29 cellular contexts compared by ENCODE assay signal in genomic region chr7:29135851-29136250, GRCh38. TPM values are rescaled to one million over a fixed set of nuclear protein-coding genes. Genes with fewer than 3 reads are reported as not detected.
DNase-seq lines count a peak whose midpoint lies in the region; ATAC-seq and TF ChIP-seq lines count a peak whose summit lies in the region.
"Had no signal": no experiment of that assay in that cellular context is flagged by ENCODE, and none has a peak within 500 bp of the region (broad histone marks: within the 10 kb centered on the region; RNA-seq: fewer than 3 reads in every experiment).

No MANE protein-coding gene starts in this region.

- no peaks in the 10 kb centered on the region for H3K27me3 ChIP-seq in Karpas-422 (ENCODE audit: low read length)
- peaks cover 6% of the 10 kb centered on the region for H3K27me3 ChIP-seq in lower lobe of right lung (ENCODE audit: low read depth)
- no peaks in the 10 kb centered on the region for H3K27me3 ChIP-seq in ovary
- H3K27me3 ChIP-seq in mesenchymal stem cell (ENCODE audit: control insufficient read depth in 1 of 2, insufficient read depth in 1 of 2, low read length in 2 of 2) = peaks cover 6 to 7% of the 10 kb centered on the region in 2 experiments
- H3K27me3 ChIP-seq: brain microvascular endothelial cell, tibial nerve had no signal

- H3K79me1 ChIP-seq in mesenchymal stem cell (replicated peaks; ENCODE audit: low read length, poor library complexity, severe bottlenecking) = no peaks in the 10 kb centered on the region

- H3K14ac ChIP-seq in mesenchymal stem cell (ENCODE audit: low read length in 2 of 2) = no peak overlapping the region

- H3K4me3 ChIP-seq in Karpas-422 (ENCODE audit: low read length) (no peak overlapping the region), lower lobe of right lung (no peak overlapping the region), ovary (no peak overlapping the region), mesenchymal stem cell (ENCODE audit: insufficient read depth in 1 of 2, low read depth in 1 of 2, low read length in 2 of 2) (no peak overlapping the region)
- H3K4me3 ChIP-seq: gastroesophageal sphincter, GM23248, tibial nerve had no signal

- 90 to 100% (median 91%) methylated on average over 1 of the region's 1 CpG for WGBS in ovary, 3 donors
- WGBS in mesenchymal stem cell = no CpG with 5 or more reads among the region's 1 CpG

- H4K8ac ChIP-seq in mesenchymal stem cell (ENCODE audit: low read length) = no peak overlapping the region

- H2AFZ ChIP-seq in Karpas-422 (ENCODE audit: low read length) = no peak overlapping the region
- H2AFZ ChIP-seq in mesenchymal stem cell (ENCODE audit: low read depth, low read length) = no peak overlapping the region
- H2AFZ ChIP-seq: GM23248 had no signal

- ATAC-seq in lower lobe of right lung (peak; percentile 41 to 51), GM19463 (IDR thresholded peaks at IDR 0.05; ENCODE audit: unreplicated experiment) (no peak)
- ATAC-seq: gastroesophageal sphincter, natural killer cell, WTC11 had no signal

- no peak overlapping the region for H3K27ac ChIP-seq in Karpas-422 (ENCODE audit: low read length)
- no peak overlapping the region for H3K27ac ChIP-seq in lower lobe of right lung
- H3K27ac ChIP-seq in ovary = no peak overlapping the region
- no peak overlapping the region for H3K27ac ChIP-seq in mesenchymal stem cell (ENCODE audit: low read length, poor library complexity, severe bottlenecking)
- H3K27ac ChIP-seq: brain microvascular endothelial cell, gastroesophageal sphincter, GM23248, tibial nerve had no signal

- no peak overlapping the region for H3K18ac ChIP-seq in mesenchymal stem cell (ENCODE audit: low read depth in 1 of 2, low read length in 2 of 2)

- H3K9me3 ChIP-seq in Karpas-422 (ENCODE audit: low read length) (no peaks in the 10 kb centered on the region), lower lobe of right lung (peaks cover 6% of the 10 kb centered on the region), ovary (peaks cover 0 to 6% of the 10 kb centered on the region in 2 donors), mesenchymal stem cell (ENCODE audit: control insufficient read depth, low read length) (peaks cover 9% of the 10 kb centered on the region)
- H3K9me3 ChIP-seq: gastroesophageal sphincter had no signal

- no peak for TF ChIP-seq POLR2A in ovary (IDR thresholded peaks at IDR 0.05)

- peaks cover 9% of the 10 kb centered on the region for H3K4me1 ChIP-seq in Karpas-422 (ENCODE audit: low read length)
- H3K4me1 ChIP-seq in lower lobe of right lung = peaks cover 4% of the 10 kb centered on the region
- no peaks in the 10 kb centered on the region for H3K4me1 ChIP-seq in ovary (ENCODE audit: insufficient read depth)
- H3K4me1 ChIP-seq in mesenchymal stem cell (ENCODE audit: control insufficient read depth, insufficient read depth, low read depth, low read length) = no peaks in the 10 kb centered on the region
- H3K4me1 ChIP-seq: gastroesophageal sphincter, tibial nerve had no signal

- H3K23ac ChIP-seq in mesenchymal stem cell (ENCODE audit: low read length in 2 of 2) = no peak overlapping the region

- no peak overlapping the region for H2BK12ac ChIP-seq in mesenchymal stem cell (ENCODE audit: low read length in 2 of 2)

- no peaks in the 10 kb centered on the region for H3K79me2 ChIP-seq in Karpas-422 (ENCODE audit: low read length)

- no peak overlapping the region for H2AK5ac ChIP-seq in mesenchymal stem cell (ENCODE audit: low read length, severe bottlenecking)

- peaks cover 0 to 13% (median 5%) of the 10 kb centered on the region in 7 donors for H3K9me3 Mint-ChIP-seq in CD14-positive monocyte
- H3K9me3 Mint-ChIP-seq: activated naive CD4-positive, alpha-beta T cell treated with anti-CD3 and anti-CD28 coated beads, Interleukin-2, amount 10 ng/mL, durations not matched to agents 7 days and 5 days; natural killer cell had no signal

- peaks cover 36 to 55% of the 10 kb centered on the region in 2 donors for H3K36me3 Mint-ChIP-seq in CD14-positive monocyte
- H3K36me3 Mint-ChIP-seq: activated naive CD4-positive, alpha-beta T cell treated with anti-CD3 and anti-CD28 coated beads, Interleukin-2, amount 10 ng/mL, durations not matched to agents 7 days and 5 days; natural killer cell had no signal

- TF ChIP-seq CTCF in CD14-positive monocyte (IDR thresholded peaks at IDR 0.05) (no peak), lower lobe of right lung (IDR thresholded peaks at IDR 0.05) (no peak), ovary (IDR thresholded peaks at IDR 0.05) (no peak)

- H2BK5ac ChIP-seq in mesenchymal stem cell (ENCODE audit: low read depth, low read length, poor library complexity, severe bottlenecking) = no peak overlapping the region

- TF ChIP-seq EP300 in ovary (IDR thresholded peaks at IDR 0.05) = no peak

- H3K9ac ChIP-seq in Karpas-422 (ENCODE audit: low read length) = no peak overlapping the region
- no peak overlapping the region for H3K9ac ChIP-seq in mesenchymal stem cell (ENCODE audit: low read length)
- H3K9ac ChIP-seq: GM23248 had no signal

- no peak overlapping the region for H4K91ac ChIP-seq in mesenchymal stem cell (ENCODE audit: low read length)

- no peak overlapping the region for H3K4ac ChIP-seq in mesenchymal stem cell (ENCODE audit: low read depth in 1 of 2, low read length in 2 of 2)

- H2BK120ac ChIP-seq in mesenchymal stem cell (ENCODE audit: low read depth, low read length) = no peak overlapping the region

- no peaks in the 10 kb centered on the region for H3K9me2 ChIP-seq in Karpas-422 (replicated peaks; ENCODE audit: insufficient read depth, low read length)

- H3K4me2 ChIP-seq in Karpas-422 (ENCODE audit: low read depth, low read length, poor library complexity, severe bottlenecking) (peak overlapping the region; percentile 4), mesenchymal stem cell (ENCODE audit: low read length, poor library complexity, severe bottlenecking) (no peak overlapping the region)

- H3K27ac Mint-ChIP-seq in CD14-positive monocyte = peak overlapping the region; percentile 16 to 87 (median 73)
- H3K27ac Mint-ChIP-seq: activated naive CD4-positive, alpha-beta T cell treated with anti-CD3 and anti-CD28 coated beads, Interleukin-2, amount 10 ng/mL, durations not matched to agents 7 days and 5 days; B cell; natural killer cell; WTC11 had no signal

- no peaks in the 10 kb centered on the region for H4K20me1 ChIP-seq in Karpas-422 (ENCODE audit: insufficient read depth, low read depth, low read length)

- H3K4me3 Mint-ChIP-seq in CD14-positive monocyte = peak overlapping the region in 1 of 2 donors; percentile 56
- H3K4me3 Mint-ChIP-seq: activated naive CD4-positive, alpha-beta T cell treated with anti-CD3 and anti-CD28 coated beads, Interleukin-2, amount 10 ng/mL, durations not matched to agents 7 days and 5 days; B cell; natural killer cell; WTC11 had no signal

- peaks cover 96% of the 10 kb centered on the region for H3K4me1 Mint-ChIP-seq in CD14-positive monocyte
- H3K4me1 Mint-ChIP-seq: activated naive CD4-positive, alpha-beta T cell treated with anti-CD3 and anti-CD28 coated beads, Interleukin-2, amount 10 ng/mL, durations not matched to agents 7 days and 5 days; B cell; natural killer cell; WTC11 had no signal

- no peak overlapping the region for H2BK15ac ChIP-seq in mesenchymal stem cell (ENCODE audit: low read depth, poor library complexity, severe bottlenecking)

- DNase-seq in CD14-positive monocyte (ENCODE audit: low spot score) = no peak
- peak; percentile 61 for DNase-seq in Karpas-422
- peak; percentile 14 for DNase-seq in RPMI8226
- DNase-seq in lower lobe of right lung = no peak
- DNase-seq in ovary = no peak
- no peak for DNase-seq in mesenchymal stem cell
- DNase-seq in activated naive CD4-positive, alpha-beta T cell (lab: John Stamatoyannopoulos, UW) = no peak
- DNase-seq: activated CD4-positive, alpha-beta T cell treated with anti-CD3 and anti-CD28 coated beads, Interleukin-2, amount 50 U/mL, for 1 hour; activated naive CD4-positive, alpha-beta T cell treated with anti-CD3 and anti-CD28 coated beads, Interleukin-2, amount 10 ng/mL, durations not matched to agents 7 days and 5 days; activated T-cell treated with anti-CD3 and anti-CD28 coated beads, Interleukin-2, amount 50 U/mL, for 48 hours; brain microvascular endothelial cell; DMS153; GM23248; hippocampal formation; midbrain; natural killer cell; NCI-H1105; NCI-H2029; NCI-H2227 treated with DMSO at 0.1 percent for 48 hours; small intestine; stimulated activated CD8-positive, alpha-beta memory T cell treated with anti-CD3 and anti-CD28 coated beads, Interleukin-4, amount 100 ng/mL, for 48 hours had no signal

- H3K36me3 ChIP-seq in Karpas-422 (ENCODE audit: insufficient read depth, low read length) (no peaks in the 10 kb centered on the region), lower lobe of right lung (no peaks in the 10 kb centered on the region), ovary (no peaks in the 10 kb centered on the region), mesenchymal stem cell (ENCODE audit: control insufficient read depth in 1 of 2, insufficient read depth in 2 of 2, low read depth in 1 of 2, low read length in 2 of 2) (no peaks in the 10 kb centered on the region)
- H3K36me3 ChIP-seq: brain microvascular endothelial cell, gastroesophageal sphincter, tibial nerve had no signal

- H3K27me3 Mint-ChIP-seq in CD14-positive monocyte (ENCODE audit: low read depth in 3 of 3) = no peaks in the 10 kb centered on the region

- intact Hi-C loops in CD14-positive monocyte (cut with micrococcal nuclease) = no loop called here
- intact Hi-C loops in lower lobe of right lung (cut with DNase I) = no loop called here
- intact Hi-C loops in ovary (cut with DNase I) = no loop called here

RNA-seq across cellular contexts. Expression of gene CPVL, which starts 10.5 kb away (rescaled TPM):
- 1,000 to 10,000 TPM; 1,108 to 1,111 TPM for polyA plus RNA-seq in CD14-positive monocyte
- total RNA-seq in Karpas-422 (2014; rRNA removed; shearing (Covaris generic); ENCODE audit: low replicate concordance) = not detected in 2 replicates
- 49.4 TPM for total RNA-seq in lower lobe of right lung
- total RNA-seq in ovary = 10 to 100 TPM; 10.6 to 34.8 (median 20.9) TPM
- polyA plus RNA-seq in ovary = 10 to 100 TPM; 11.5 to 88.9 TPM
- 1.1 TPM for polyA plus RNA-seq in mesenchymal stem cell (2013, experiment 1 of 2)
- polyA plus RNA-seq in mesenchymal stem cell (2013, experiment 2 of 2) = 1.2 TPM
- total RNA-seq: B cell, endothelial cell of umbilical vein, GM23248 had no signal
- polyA plus RNA-seq: fibroblast of lung, GM23248 had no signal

RNA-seq across cellular contexts. Expression of gene CHN2, which starts 58.7 kb away (rescaled TPM):
- polyA plus RNA-seq in CD14-positive monocyte = 10 to 100 TPM; 26.6 to 44.8 TPM
- 3.3 and 9.1 TPM in 2 replicates for total RNA-seq in Karpas-422 (2014; rRNA removed; shearing (Covaris generic); ENCODE audit: low replicate concordance)
- total RNA-seq in lower lobe of right lung = 14.2 TPM
- total RNA-seq in ovary = 10 to 100 TPM; 17.9 to 32.6 (median 22.9) TPM
- polyA plus RNA-seq in ovary = 10 to 100 TPM; 20.5 to 22.3 TPM
- 0.79 TPM for polyA plus RNA-seq in mesenchymal stem cell (2013, experiment 1 of 2)
- 0.70 TPM for polyA plus RNA-seq in mesenchymal stem cell (2013, experiment 2 of 2)
- total RNA-seq: LHCN-M2 had no signal

Comparison
In these comparisons a context has a peak if more than half of its experiments do, and no peak if none do; other contexts are left out.
1. DNase-seq: peak in Karpas-422 (single experiment) and RPMI8226 (single experiment); none in CD14-positive monocyte (single experiment), lower lobe of right lung (single experiment), ovary (0 of 5), mesenchymal stem cell (single experiment) and activated naive CD4-positive, alpha-beta T cell (0 of 4).